Comparison of ENCODE assay signal across 17 cellular contexts in genomic region chr12:48380596-48380995, GRCh38. TPM values are rescaled to one million over a fixed set of nuclear protein-coding genes. Genes with fewer than 3 reads are reported as not detected.
A peak's percentile ranks its signal among the peaks of the same experiment; 100 is the strongest.
DNase-seq lines count a peak whose midpoint lies in the region; ATAC-seq and TF ChIP-seq lines count a peak whose summit lies in the region.
"Had no signal": no experiment of that assay in that cellular context is flagged by ENCODE, and none has a peak within 500 bp of the region (broad histone marks: within the 10 kb centered on the region; RNA-seq: fewer than 3 reads in every experiment).

No MANE protein-coding gene starts in this region.

- peaks cover 7% of the 10 kb centered on the region for H3K4me1 Mint-ChIP-seq in MCF 10A (ENCODE audit: insufficient read depth, unreplicated experiment)
- H3K4me1 Mint-ChIP-seq: CD4-positive, alpha-beta memory T cell had no signal

- no peak overlapping the region for H3K4me3 ChIP-seq in mammary epithelial cell (replicated peaks in 1 of 3; ENCODE audit: insufficient read depth in 1 of 3, low read depth in 2 of 3, low read length in 3 of 3)
- H3K4me3 ChIP-seq in SJCRH30: no peak overlapping the region
- no peak overlapping the region for H3K4me3 ChIP-seq in epithelial cell of esophagus (ENCODE audit: low read length)

- in situ Hi-C loops in mammary epithelial cell (cut with MboI; ENCODE audit: low sequenced_read_pairs in 2 of 2): no loop called here

- no peak overlapping the region for H3K9ac ChIP-seq in mammary epithelial cell (ENCODE audit: insufficient read depth, low read length)

- H3K36me3 ChIP-seq in mammary epithelial cell (ENCODE audit: insufficient read depth, low read length) (no peaks in the 10 kb centered on the region), SJCRH30 (no peaks in the 10 kb centered on the region)

- dilution Hi-C loops in mammary epithelial cell (cut with HindIII; ENCODE audit: low sequenced_read_pairs): no loop called here

- no peak for TF ChIP-seq CTCF in mammary epithelial cell (conservative IDR thresholded peaks at IDR 0.05 in 1 of 2, IDR thresholded peaks at IDR 0.05 in 1 of 2; ENCODE audit: extremely low read depth in 1 of 2, insufficient read depth in 1 of 2, low read depth in 1 of 2, low read length in 2 of 2)
- TF ChIP-seq CTCF in MCF 10A (IDR thresholded peaks at IDR 0.05; ENCODE audit: unreplicated experiment): no peak
- no peak for TF ChIP-seq CTCF in epithelial cell of esophagus (IDR thresholded peaks at IDR 0.05; ENCODE audit: insufficient read depth, low read depth, low read length, missing control alignments)

- H3K27ac Mint-ChIP-seq in MCF 10A (ENCODE audit: low read depth, unreplicated experiment): no peak overlapping the region
- H3K27ac Mint-ChIP-seq: CD4-positive, alpha-beta memory T cell had no signal

- ATAC-seq in HG03460 (IDR thresholded peaks at IDR 0.05; ENCODE audit: unreplicated experiment): no peak

- no peaks in the 10 kb centered on the region for H3K36me3 Mint-ChIP-seq in MCF 10A (ENCODE audit: insufficient read depth, unreplicated experiment)
- H3K36me3 Mint-ChIP-seq: CD4-positive, alpha-beta memory T cell had no signal

- H3K27me3 Mint-ChIP-seq in MCF 10A (ENCODE audit: insufficient read depth, unreplicated experiment): peaks cover 44% of the 10 kb centered on the region

- intact Hi-C loops in mammary epithelial cell (cut with micrococcal nuclease): no loop called here
- intact Hi-C loops in MCF 10A (cut with micrococcal nuclease): no loop called here

- H3K27ac ChIP-seq in mammary epithelial cell (ENCODE audit: insufficient read depth, low read depth, low read length) (no peak overlapping the region), SJCRH30 (peak overlapping the region; percentile 49)

- no peaks in the 10 kb centered on the region for H4K20me1 ChIP-seq in mammary epithelial cell (ENCODE audit: insufficient read depth, low read length)

- no peak overlapping the region for H2AFZ ChIP-seq in mammary epithelial cell (ENCODE audit: low read depth, low read length)

- no peaks in the 10 kb centered on the region for H3K79me2 ChIP-seq in mammary epithelial cell (ENCODE audit: insufficient read depth, low read length)

- POLR2A ChIA-PET in MCF 10A (lab: Yijun Ruan, JAX): no interaction called here

- BruUV-seq in mammary epithelial cell (replicated peaks; lab: Mats Ljungman, UMichigan) (no TSS peak), MCF 10A (replicated peaks; lab: Mats Ljungman, UMichigan) (no TSS peak)

- no peaks in the 10 kb centered on the region for H3K9me3 Mint-ChIP-seq in MCF 10A (ENCODE audit: unreplicated experiment)

- CTCF ChIA-PET in mammary epithelial cell (lab: Charles Lee; ENCODE audit: low non-redundant PET): no interaction called here
- CTCF ChIA-PET in MCF 10A (lab: Yijun Ruan, JAX): no interaction called here

- H3K4me1 ChIP-seq in mammary epithelial cell (ENCODE audit: insufficient read depth, low read length): peaks cover 13% of the 10 kb centered on the region
- peaks cover 16% of the 10 kb centered on the region for H3K4me1 ChIP-seq in SJCRH30

- no peak overlapping the region for H3K4me2 ChIP-seq in mammary epithelial cell (ENCODE audit: insufficient read depth, low read depth, low read length)

- no peaks in the 10 kb centered on the region for H3K27me3 ChIP-seq in mammary epithelial cell (ENCODE audit: insufficient read depth, low read length)
- no peaks in the 10 kb centered on the region for H3K27me3 ChIP-seq in SJCRH30

- 100% methylated on average over 1 of the region's 1 CpG for WGBS in mammary epithelial cell (ENCODE audit: low coverage, missing lambda C conversion rate)

- no peak overlapping the region for H3K4me3 Mint-ChIP-seq in MCF 10A (ENCODE audit: unreplicated experiment)
- H3K4me3 Mint-ChIP-seq: CD4-positive, alpha-beta memory T cell had no signal

- DNase-seq in mammary epithelial cell (peak; percentile 69), MCF 10A (ENCODE audit: unreplicated experiment) (no peak), SJCRH30 (peak; percentile 47 to 75), epithelial cell of esophagus (ENCODE audit: low read depth) (peak; percentile 30), NCI-H1105 treated with DMSO at 0.1 percent for 48 hours (lab: John Stamatoyannopoulos, UW) (no peak)
- no peak for DNase-seq in activated CD4-positive, CD25-positive, alpha-beta regulatory T cell treated with anti-CD3 and anti-CD28 coated beads, Interleukin-2, amount 50 U/mL, for 72 hours
- DNase-seq: 8988T; C1 segment of cervical spinal cord; Calu3; CD4-positive, alpha-beta memory T cell; COR-L47; DMS53; DMS79 treated with DMSO at 0.1 percent for 48 hours; GOT3; H7; HCEC 1CT had no signal

- no peaks in the 10 kb centered on the region for H3K9me3 ChIP-seq in mammary epithelial cell (replicated peaks; ENCODE audit: insufficient read depth, low read length)
- H3K9me3 ChIP-seq in SJCRH30 (replicated peaks): peaks cover 7% of the 10 kb centered on the region; the same call in 1 of the 2 replicates

RNA-seq across cellular contexts. Expression of gene ZNF641, which starts 29.9 kb away (rescaled TPM):
- total RNA-seq in mammary epithelial cell (10 to 100 TPM; 14.1 to 16.8 TPM), MCF 10A (2022) (10.0 and 12.0 TPM in 2 replicates)
- polyA plus RNA-seq in mammary epithelial cell: 4.8 TPM
- 4.1 TPM for polyA minus RNA-seq in mammary epithelial cell
- 11.2 and 15.5 TPM in 2 replicates for total RNA-seq in SJCRH30 (2014; rRNA removed; shearing (Covaris generic))

Comparison
In these comparisons a context has a peak if more than half of its experiments do, and no peak if none do; other contexts are left out.
1. DNase-seq: peak in mammary epithelial cell (single experiment), SJCRH30 (2 of 2) and epithelial cell of esophagus (single experiment); none in MCF 10A (single experiment), activated CD4-positive, CD25-positive, alpha-beta regulatory T cell treated with anti-CD3 and anti-CD28 coated beads, Interleukin-2, amount 50 U/mL, for 72 hours (single experiment) and NCI-H1105 treated with DMSO at 0.1 percent for 48 hours (single experiment).